Comparison of ENCODE assay signal across 8 cellular contexts in genomic region chr5:217860-218456, GRCh38. TPM values are rescaled to one million over a fixed set of nuclear protein-coding genes. Genes with fewer than 3 reads are reported as not detected.
A peak's percentile ranks its signal among the peaks of the same experiment; 100 is the strongest.
DNase-seq lines count a peak whose midpoint lies in the region; ATAC-seq and TF ChIP-seq lines count a peak whose summit lies in the region.

Gene CCDC127 (minus strand): TSS chr5:218153. CDS start chr5:216849, 1,304 bp downstream.
Gene SDHA (plus strand): TSS chr5:218320. CDS start chr5:218356, 36 bp downstream.

- peak within 1 kb of the TSS; percentile 84 for H3K4me3 Mint-ChIP-seq in Caco-2 (ENCODE audit: unreplicated experiment)
- peak within 1 kb of the TSS; percentile 91 for H3K4me3 Mint-ChIP-seq in memory B cell

- ATAC-seq in GM21360 (IDR thresholded peaks at IDR 0.05; ENCODE audit: unreplicated experiment): peak; percentile 69
- peak; percentile 87 for ATAC-seq in memory B cell (ENCODE audit: low read depth)

- H3K36me3 Mint-ChIP-seq in Caco-2 (ENCODE audit: insufficient read depth, unreplicated experiment) (peaks cover 50% of the 10 kb centered on the region), memory B cell (peaks cover 11% of the 10 kb centered on the region)

- CTCF ChIA-PET in Caco-2 (lab: Charles Lee): interaction anchor here (0.6 to 1.6 kb wide), 9 partner anchors 16 to 1420 kb away, joined by 3 to 5 read pairs (median 4); partner anchors contain the start of gene PDCD6

- H3K27me3 ChIP-seq in Caco-2 (replicated peaks; ENCODE audit: control insufficient read depth, insufficient read depth, low read length): no peaks in the 10 kb centered on the region
- no peaks in the 10 kb centered on the region for H3K27me3 ChIP-seq in effector memory CD4-positive, alpha-beta T cell (replicated peaks; ENCODE audit: control insufficient read depth, insufficient read depth, low read length, poor library complexity, severe bottlenecking)

- no TSS peak for BruUV-seq in Caco-2 (replicated peaks; lab: Mats Ljungman, UMichigan)

- POLR2A ChIA-PET in Caco-2 (lab: Charles Lee): interaction anchor here (0.6 to 2.5 kb wide), 5 partner anchors 9 to 254 kb away, joined by 3 to 19 read pairs (median 4); partner anchors contain the start of gene PDCD6

- no peaks in the 10 kb centered on the region for H3K27me3 Mint-ChIP-seq in Caco-2 (ENCODE audit: insufficient read depth, unreplicated experiment)
- H3K27me3 Mint-ChIP-seq in memory B cell: no peaks in the 10 kb centered on the region

- peak; percentile 54 to 56 for TF ChIP-seq CTCF in Caco-2 (IDR thresholded peaks at IDR 0.05; ENCODE audit: insufficient read depth in 1 of 2, low read depth in 1 of 2, low read length in 1 of 2, severe bottlenecking in 1 of 2, unreplicated experiment in 1 of 2)

- DNase-seq in Caco-2: peak; percentile 94 to 97
- peak; percentile 91 for DNase-seq in HT1080 (ENCODE audit: low read depth)
- DNase-seq in NK-92 (lab: John Stamatoyannopoulos, UW; ENCODE audit: unreplicated experiment): peak; percentile 87
- peak; percentile 98 for DNase-seq in activated CD8-positive, alpha-beta memory T cell treated with anti-CD3 and anti-CD28 coated beads for 24 hours
- peak; percentile 95 to 98 (median 98) for DNase-seq in effector memory CD4-positive, alpha-beta T cell
- peak; percentile 98 to 99 for DNase-seq in memory B cell (ENCODE audit: low spot score in 2 of 2)
- peak; percentile 92 to 97 (median 95) for DNase-seq in stimulated activated CD4-positive, alpha-beta T cell treated with anti-CD3 and anti-CD28 coated beads, TNF-alpha, amount 100 ng/mL, for 48 hours (ENCODE audit: low read depth in 3 of 3)

- no peaks in the 10 kb centered on the region for H3K9me3 ChIP-seq in Caco-2
- H3K9me3 ChIP-seq in effector memory CD4-positive, alpha-beta T cell (ENCODE audit: control insufficient read depth, low read length): no peaks in the 10 kb centered on the region

- peaks cover 9% of the 10 kb centered on the region; the same call in 1 of the 2 replicates for H3K4me1 ChIP-seq in Caco-2
- H3K4me1 ChIP-seq in effector memory CD4-positive, alpha-beta T cell (ENCODE audit: control insufficient read depth, insufficient read depth, low read length, poor library complexity, severe bottlenecking): peaks cover 6% of the 10 kb centered on the region

- H3K4me1 Mint-ChIP-seq in Caco-2 (ENCODE audit: low read depth, unreplicated experiment) (peaks cover 7% of the 10 kb centered on the region), memory B cell (peaks cover 37% of the 10 kb centered on the region)

- H3K27ac ChIP-seq in effector memory CD4-positive, alpha-beta T cell (ENCODE audit: insufficient read depth, low read length, poor library complexity, severe bottlenecking): peak within 1 kb of the TSS; percentile 87

- peak within 1 kb of the TSS; percentile 99 for H3K4me3 ChIP-seq in Caco-2 (ENCODE audit: low read depth, low read length)
- H3K4me3 ChIP-seq in effector memory CD4-positive, alpha-beta T cell (ENCODE audit: insufficient read depth, low read depth, low read length, poor library complexity, severe bottlenecking): peak within 1 kb of the TSS; percentile 92

- peak within 1 kb of the TSS; percentile 75 for H3K27ac Mint-ChIP-seq in Caco-2 (ENCODE audit: unreplicated experiment)
- peak within 1 kb of the TSS; percentile 91 for H3K27ac Mint-ChIP-seq in memory B cell

- H3K9me3 Mint-ChIP-seq in Caco-2 (ENCODE audit: unreplicated experiment) (no peaks in the 10 kb centered on the region), memory B cell (no peaks in the 10 kb centered on the region)

- intact Hi-C loops in Caco-2 (cut with micrococcal nuclease; ENCODE audit: unreplicated experiment): loop anchor here (2.0 kb wide), 1 partner anchor 53 kb away; the partner anchor contains the start of gene PDCD6

- no peaks in the 10 kb centered on the region for H3K36me3 ChIP-seq in Caco-2 (ENCODE audit: control insufficient read depth, insufficient read depth, low read length)
- peaks cover 4% of the 10 kb centered on the region for H3K36me3 ChIP-seq in effector memory CD4-positive, alpha-beta T cell (ENCODE audit: control insufficient read depth, insufficient read depth, low read length)

RNA-seq across cellular contexts. Expression of gene CCDC127, which starts in this region (rescaled TPM):
- total RNA-seq in Caco-2 (2022): 10.5 TPM in 2 replicates
- 4.1 and 4.2 TPM in 2 replicates for total RNA-seq in HT1080 (2014; rRNA removed; shearing (Covaris generic))
- polyA plus RNA-seq in HT1080 (2015; cell fraction: cytosol; rRNA removed): 2.7 and 3.1 TPM in 2 replicates
- polyA plus RNA-seq in HT1080 (2015; cell fraction: nucleus; rRNA removed): 3.3 and 3.9 TPM in 2 replicates

RNA-seq across cellular contexts. Expression of gene SDHA, which starts in this region (rescaled TPM):
- total RNA-seq in Caco-2 (2022): 140 and 157 TPM in 2 replicates
- 124 and 137 TPM in 2 replicates for total RNA-seq in HT1080 (2014; rRNA removed; shearing (Covaris generic))
- 101 and 105 TPM in 2 replicates for polyA plus RNA-seq in HT1080 (2015; cell fraction: cytosol; rRNA removed)
- polyA plus RNA-seq in HT1080 (2015; cell fraction: nucleus; rRNA removed): 190 and 226 TPM in 2 replicates

Comparison
In these comparisons a context has a peak if more than half of its experiments do, and no peak if none do; other contexts are left out.
1. Peak in every context shown above with its lines: DNase-seq, ATAC-seq, H3K4me3 ChIP-seq and H3K27ac ChIP-seq.